1 cellular context compared by ENCODE assay signal in the genomic region with DNA sequence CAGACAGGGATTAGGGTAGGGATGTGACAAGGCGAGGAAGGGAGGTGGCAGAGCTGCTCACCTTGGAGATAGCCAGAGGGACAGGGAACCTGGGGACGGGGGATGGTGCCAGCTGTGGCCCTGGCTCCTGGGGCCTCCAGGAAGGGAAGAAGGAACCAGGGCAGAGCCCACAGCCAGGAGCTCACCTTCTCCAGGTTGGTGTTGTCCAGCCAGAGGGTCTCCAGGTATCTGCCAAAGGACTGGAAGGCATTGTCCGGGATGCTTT.
TF ChIP-seq lines count a peak whose summit lies in the region.

No MANE protein-coding gene starts in this region.

TF ChIP-seq in GM23338, 12 proteins besides CTCF, POLR2A, EP300 and RAD21:
- TF ChIP-seq, protein P1, sequence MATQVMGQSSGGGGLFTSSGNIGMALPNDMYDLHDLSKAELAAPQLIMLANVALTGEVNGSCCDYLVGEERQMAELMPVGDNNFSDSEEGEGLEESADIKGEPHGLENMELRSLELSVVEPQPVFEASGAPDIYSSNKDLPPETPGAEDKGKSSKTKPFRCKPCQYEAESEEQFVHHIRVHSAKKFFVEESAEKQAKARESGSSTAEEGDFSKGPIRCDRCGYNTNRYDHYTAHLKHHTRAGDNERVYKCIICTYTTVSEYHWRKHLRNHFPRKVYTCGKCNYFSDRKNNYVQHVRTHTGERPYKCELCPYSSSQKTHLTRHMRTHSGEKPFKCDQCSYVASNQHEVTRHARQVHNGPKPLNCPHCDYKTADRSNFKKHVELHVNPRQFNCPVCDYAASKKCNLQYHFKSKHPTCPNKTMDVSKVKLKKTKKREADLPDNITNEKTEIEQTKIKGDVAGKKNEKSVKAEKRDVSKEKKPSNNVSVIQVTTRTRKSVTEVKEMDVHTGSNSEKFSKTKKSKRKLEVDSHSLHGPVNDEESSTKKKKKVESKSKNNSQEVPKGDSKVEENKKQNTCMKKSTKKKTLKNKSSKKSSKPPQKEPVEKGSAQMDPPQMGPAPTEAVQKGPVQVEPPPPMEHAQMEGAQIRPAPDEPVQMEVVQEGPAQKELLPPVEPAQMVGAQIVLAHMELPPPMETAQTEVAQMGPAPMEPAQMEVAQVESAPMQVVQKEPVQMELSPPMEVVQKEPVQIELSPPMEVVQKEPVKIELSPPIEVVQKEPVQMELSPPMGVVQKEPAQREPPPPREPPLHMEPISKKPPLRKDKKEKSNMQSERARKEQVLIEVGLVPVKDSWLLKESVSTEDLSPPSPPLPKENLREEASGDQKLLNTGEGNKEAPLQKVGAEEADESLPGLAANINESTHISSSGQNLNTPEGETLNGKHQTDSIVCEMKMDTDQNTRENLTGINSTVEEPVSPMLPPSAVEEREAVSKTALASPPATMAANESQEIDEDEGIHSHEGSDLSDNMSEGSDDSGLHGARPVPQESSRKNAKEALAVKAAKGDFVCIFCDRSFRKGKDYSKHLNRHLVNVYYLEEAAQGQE (IDR thresholded peaks at IDR 0.05; ENCODE audit: unreplicated experiment), result no peak
- TF ChIP-seq EZH2 (IDR thresholded peaks at IDR 0.05; ENCODE audit: low read depth, unreplicated experiment) (no peak), ZNF331 (CRISPR knock-in tag; IDR thresholded peaks at IDR 0.05; ENCODE audit: low read depth) (no peak), NANOG (IDR thresholded peaks at IDR 0.05; ENCODE audit: borderline replicate concordance) (no peak), JUNB (IDR thresholded peaks at IDR 0.05; ENCODE audit: unreplicated experiment) (no peak), CREB1 (CRISPR knock-in tag; IDR thresholded peaks at IDR 0.05; ENCODE audit: low read depth) (no peak), POLR2AphosphoS5 (IDR thresholded peaks at IDR 0.05; ENCODE audit: low read depth) (no peak), EZH2phosphoT487 (IDR thresholded peaks at IDR 0.05; ENCODE audit: unreplicated experiment) (no peak), ZNF114 (CRISPR knock-in tag; IDR thresholded peaks at IDR 0.05) (no peak), STAT1 (IDR thresholded peaks at IDR 0.05; ENCODE audit: unreplicated experiment) (no peak)
- TF ChIP-seq, protein P2, sequence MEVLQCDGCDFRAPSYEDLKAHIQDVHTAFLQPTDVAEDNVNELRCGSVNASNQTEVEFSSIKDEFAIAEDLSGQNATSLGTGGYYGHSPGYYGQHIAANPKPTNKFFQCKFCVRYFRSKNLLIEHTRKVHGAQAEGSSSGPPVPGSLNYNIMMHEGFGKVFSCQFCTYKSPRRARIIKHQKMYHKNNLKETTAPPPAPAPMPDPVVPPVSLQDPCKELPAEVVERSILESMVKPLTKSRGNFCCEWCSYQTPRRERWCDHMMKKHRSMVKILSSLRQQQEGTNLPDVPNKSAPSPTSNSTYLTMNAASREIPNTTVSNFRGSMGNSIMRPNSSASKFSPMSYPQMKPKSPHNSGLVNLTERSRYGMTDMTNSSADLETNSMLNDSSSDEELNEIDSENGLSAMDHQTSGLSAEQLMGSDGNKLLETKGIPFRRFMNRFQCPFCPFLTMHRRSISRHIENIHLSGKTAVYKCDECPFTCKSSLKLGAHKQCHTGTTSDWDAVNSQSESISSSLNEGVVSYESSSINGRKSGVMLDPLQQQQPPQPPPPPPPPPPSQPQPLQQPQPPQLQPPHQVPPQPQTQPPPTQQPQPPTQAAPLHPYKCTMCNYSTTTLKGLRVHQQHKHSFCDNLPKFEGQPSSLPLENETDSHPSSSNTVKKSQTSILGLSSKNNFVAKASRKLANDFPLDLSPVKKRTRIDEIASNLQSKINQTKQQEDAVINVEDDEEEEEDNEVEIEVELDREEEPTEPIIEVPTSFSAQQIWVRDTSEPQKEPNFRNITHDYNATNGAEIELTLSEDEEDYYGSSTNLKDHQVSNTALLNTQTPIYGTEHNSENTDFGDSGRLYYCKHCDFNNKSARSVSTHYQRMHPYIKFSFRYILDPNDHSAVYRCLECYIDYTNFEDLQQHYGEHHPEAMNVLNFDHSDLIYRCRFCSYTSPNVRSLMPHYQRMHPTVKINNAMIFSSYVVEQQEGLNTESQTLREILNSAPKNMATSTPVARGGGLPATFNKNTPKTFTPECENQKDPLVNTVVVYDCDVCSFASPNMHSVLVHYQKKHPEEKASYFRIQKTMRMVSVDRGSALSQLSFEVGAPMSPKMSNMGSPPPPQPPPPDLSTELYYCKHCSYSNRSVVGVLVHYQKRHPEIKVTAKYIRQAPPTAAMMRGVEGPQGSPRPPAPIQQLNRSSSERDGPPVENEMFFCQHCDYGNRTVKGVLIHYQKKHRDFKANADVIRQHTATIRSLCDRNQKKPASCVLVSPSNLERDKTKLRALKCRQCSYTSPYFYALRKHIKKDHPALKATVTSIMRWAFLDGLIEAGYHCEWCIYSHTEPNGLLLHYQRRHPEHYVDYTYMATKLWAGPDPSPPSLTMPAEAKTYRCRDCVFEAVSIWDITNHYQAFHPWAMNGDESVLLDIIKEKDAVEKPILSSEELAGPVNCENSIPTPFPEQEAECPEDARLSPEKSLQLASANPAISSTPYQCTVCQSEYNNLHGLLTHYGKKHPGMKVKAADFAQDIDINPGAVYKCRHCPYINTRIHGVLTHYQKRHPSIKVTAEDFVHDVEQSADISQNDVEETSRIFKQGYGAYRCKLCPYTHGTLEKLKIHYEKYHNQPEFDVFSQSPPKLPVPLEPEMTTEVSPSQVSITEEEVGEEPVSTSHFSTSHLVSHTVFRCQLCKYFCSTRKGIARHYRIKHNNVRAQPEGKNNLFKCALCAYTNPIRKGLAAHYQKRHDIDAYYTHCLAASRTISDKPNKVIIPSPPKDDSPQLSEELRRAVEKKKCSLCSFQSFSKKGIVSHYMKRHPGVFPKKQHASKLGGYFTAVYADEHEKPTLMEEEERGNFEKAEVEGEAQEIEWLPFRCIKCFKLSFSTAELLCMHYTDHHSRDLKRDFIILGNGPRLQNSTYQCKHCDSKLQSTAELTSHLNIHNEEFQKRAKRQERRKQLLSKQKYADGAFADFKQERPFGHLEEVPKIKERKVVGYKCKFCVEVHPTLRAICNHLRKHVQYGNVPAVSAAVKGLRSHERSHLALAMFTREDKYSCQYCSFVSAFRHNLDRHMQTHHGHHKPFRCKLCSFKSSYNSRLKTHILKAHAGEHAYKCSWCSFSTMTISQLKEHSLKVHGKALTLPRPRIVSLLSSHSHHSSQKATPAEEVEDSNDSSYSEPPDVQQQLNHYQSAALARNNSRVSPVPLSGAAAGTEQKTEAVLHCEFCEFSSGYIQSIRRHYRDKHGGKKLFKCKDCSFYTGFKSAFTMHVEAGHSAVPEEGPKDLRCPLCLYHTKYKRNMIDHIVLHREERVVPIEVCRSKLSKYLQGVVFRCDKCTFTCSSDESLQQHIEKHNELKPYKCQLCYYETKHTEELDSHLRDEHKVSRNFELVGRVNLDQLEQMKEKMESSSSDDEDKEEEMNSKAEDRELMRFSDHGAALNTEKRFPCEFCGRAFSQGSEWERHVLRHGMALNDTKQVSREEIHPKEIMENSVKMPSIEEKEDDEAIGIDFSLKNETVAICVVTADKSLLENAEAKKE (CRISPR knock-in tag; IDR thresholded peaks at IDR 0.05), result no peak
- TF ChIP-seq, protein P3, sequence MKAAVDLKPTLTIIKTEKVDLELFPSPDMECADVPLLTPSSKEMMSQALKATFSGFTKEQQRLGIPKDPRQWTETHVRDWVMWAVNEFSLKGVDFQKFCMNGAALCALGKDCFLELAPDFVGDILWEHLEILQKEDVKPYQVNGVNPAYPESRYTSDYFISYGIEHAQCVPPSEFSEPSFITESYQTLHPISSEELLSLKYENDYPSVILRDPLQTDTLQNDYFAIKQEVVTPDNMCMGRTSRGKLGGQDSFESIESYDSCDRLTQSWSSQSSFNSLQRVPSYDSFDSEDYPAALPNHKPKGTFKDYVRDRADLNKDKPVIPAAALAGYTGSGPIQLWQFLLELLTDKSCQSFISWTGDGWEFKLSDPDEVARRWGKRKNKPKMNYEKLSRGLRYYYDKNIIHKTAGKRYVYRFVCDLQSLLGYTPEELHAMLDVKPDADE (IDR thresholded peaks at IDR 0.05), result no peak
TF ChIP-seq in GM23338: peak in this region for 0.
